In genomic region chr3:88434001-88434400, GRCh38 we compare ENCODE assay signal across 11 cellular contexts.
A peak's percentile ranks its signal among the peaks of the same experiment; 100 is the strongest.
DNase-seq lines count a peak whose midpoint lies in the region; ATAC-seq and TF ChIP-seq lines count a peak whose summit lies in the region.
"Had no signal": no experiment of that assay in that cellular context is flagged by ENCODE, and none has a peak within 500 bp of the region (broad histone marks: within the 10 kb centered on the region; RNA-seq: fewer than 3 reads in every experiment).

No MANE protein-coding gene starts in this region.

- intact Hi-C loops in left ventricle myocardium superior (cut with micrococcal nuclease): no loop called here

- H3K36me3 ChIP-seq in GM23248 (ENCODE audit: low read depth) (no peaks in the 10 kb centered on the region), KMS-11 (ENCODE audit: insufficient read depth) (no peaks in the 10 kb centered on the region), neural progenitor cell (no peaks in the 10 kb centered on the region)
- H3K36me3 ChIP-seq: HAP-1, heart right ventricle had no signal

- H3K4me1 Mint-ChIP-seq in neural progenitor cell: no peaks in the 10 kb centered on the region

- WGBS in GM23248 (ENCODE audit: low coverage in 1 of 2, low lambda C conversion rate in 2 of 2, missing lambda C conversion rate in 2 of 2), 2 experiments: 71 to 80% methylated on average over 2 of the region's 2 CpGs

- H3F3A ChIP-seq in GM23248 (ENCODE audit: insufficient read depth) (no peaks in the 10 kb centered on the region), neural progenitor cell (ENCODE audit: low read depth) (no peaks in the 10 kb centered on the region)

- no peaks in the 10 kb centered on the region for H3K9me2 ChIP-seq in GM23248 (ENCODE audit: insufficient read depth)

- DNase-seq in GM23248 (no peak), neural progenitor cell (ENCODE audit: low spot score) (no peak), left ventricle myocardium superior (no peak), ecto neural progenitor cell (ENCODE audit: low spot score) (no peak), NCI-H2107 treated with DMSO at 0.1 percent for 48 hours (lab: John Stamatoyannopoulos, UW; ENCODE audit: unreplicated experiment) (no peak)
- DNase-seq: NCI-H1105 had no signal

- H3K9me3 Mint-ChIP-seq in neural progenitor cell: no peaks in the 10 kb centered on the region

- H3K4me1 ChIP-seq in GM23248 (ENCODE audit: insufficient read depth): no peaks in the 10 kb centered on the region
- H3K4me1 ChIP-seq in KMS-11 (ENCODE audit: low read depth, poor library complexity, severe bottlenecking): peaks cover 16% of the 10 kb centered on the region
- H3K4me1 ChIP-seq in neural progenitor cell: no peaks in the 10 kb centered on the region
- H3K4me1 ChIP-seq: HAP-1 had no signal

- no peak overlapping the region for H3K4me3 Mint-ChIP-seq in neural progenitor cell

- H3K27ac ChIP-seq in GM23248 (no peak overlapping the region), KMS-11 (peak overlapping the region; percentile 21; the same call in 1 of the 2 replicates), neural progenitor cell (no peak overlapping the region)

- peak overlapping the region; percentile 15 for H3K4me2 ChIP-seq in GM23248 (ENCODE audit: unreplicated experiment)
- peak overlapping the region; percentile 90 for H3K4me2 ChIP-seq in KMS-11
- H3K4me2 ChIP-seq in neural progenitor cell: no peak overlapping the region

- H2AFZ ChIP-seq in GM23248: peak overlapping the region; percentile 50
- peak overlapping the region; percentile 77 for H2AFZ ChIP-seq in KMS-11 (ENCODE audit: low read depth)
- H2AFZ ChIP-seq in neural progenitor cell (replicated peaks): peak overlapping the region; percentile 59

- H3K79me2 ChIP-seq in GM23248 (ENCODE audit: insufficient read depth) (no peaks in the 10 kb centered on the region), KMS-11 (ENCODE audit: insufficient read depth, low read depth) (no peaks in the 10 kb centered on the region), neural progenitor cell (ENCODE audit: low read depth) (no peaks in the 10 kb centered on the region)

- H3K27me3 ChIP-seq in GM23248 (replicated peaks; ENCODE audit: insufficient read depth): no peaks in the 10 kb centered on the region
- H3K27me3 ChIP-seq in KMS-11 (ENCODE audit: insufficient read depth, low read depth): no peaks in the 10 kb centered on the region
- no peaks in the 10 kb centered on the region for H3K27me3 ChIP-seq in neural progenitor cell
- H3K27me3 ChIP-seq: heart right ventricle had no signal

- H3K9me3 ChIP-seq in GM23248 (ENCODE audit: low read depth) (no peaks in the 10 kb centered on the region), neural progenitor cell (ENCODE audit: low read depth) (no peaks in the 10 kb centered on the region)
- H3K9me3 ChIP-seq: HAP-1, heart right ventricle had no signal

- H3K36me3 Mint-ChIP-seq in neural progenitor cell: no peaks in the 10 kb centered on the region

- H3K27me3 Mint-ChIP-seq in neural progenitor cell (ENCODE audit: insufficient read depth, low read depth): no peaks in the 10 kb centered on the region

- TF ChIP-seq CTCF in KMS-11 (conservative IDR thresholded peaks at IDR 0.05; ENCODE audit: low read depth, low read length): no peak
- no peak for TF ChIP-seq CTCF in neural progenitor cell (IDR thresholded peaks at IDR 0.05)

- no peak overlapping the region for H3K4me3 ChIP-seq in GM23248
- no peak overlapping the region for H3K4me3 ChIP-seq in KMS-11 (IDR thresholded peaks at IDR 0.05; ENCODE audit: insufficient read depth, low read depth, low read length)
- H3K4me3 ChIP-seq in neural progenitor cell: no peak overlapping the region
- H3K4me3 ChIP-seq: HAP-1, heart right ventricle had no signal

- H3K27ac Mint-ChIP-seq in neural progenitor cell: no peak overlapping the region

- 0 out of 2 replicates have a peak, but pooled peaks cover 3% of the 10 kb centered on the region for H4K20me1 ChIP-seq in GM23248 (ENCODE audit: insufficient read depth)
- no peaks in the 10 kb centered on the region for H4K20me1 ChIP-seq in KMS-11 (ENCODE audit: insufficient read depth)
- H4K20me1 ChIP-seq in neural progenitor cell (ENCODE audit: low read depth): no peaks in the 10 kb centered on the region

- H3K9ac ChIP-seq in GM23248 (no peak overlapping the region), KMS-11 (peak overlapping the region; percentile 2; the same call in 1 of the 2 replicates), neural progenitor cell (no peak overlapping the region)

- in situ Hi-C loops in GM23248 (cut with MboI): no loop called here

- ATAC-seq in GM18868 (IDR thresholded peaks at IDR 0.05; ENCODE audit: unreplicated experiment) (peak; percentile 16), left ventricle myocardium superior (no peak)
- ATAC-seq: SK-N-SH treated with all-trans-retinoic acid at 6 μM for 48 hours had no signal
